ENCODE assay signal across 27 cellular contexts in genomic region chr6:152236370-152237097, GRCh38.
"Had no signal": no experiment of that assay in that cellular context is flagged by ENCODE, and none has a peak within 500 bp of the region (broad histone marks: within the 10 kb centered on the region; RNA-seq: fewer than 3 reads in every experiment).

No MANE protein-coding gene starts in this region.

- H3K4me1 ChIP-seq: Peyer's patch had no signal

- ATAC-seq: activated CD8-positive, alpha-beta memory T cell treated with anti-CD3 and anti-CD28 coated beads, Interleukin-2, amount 10 ng/mL, durations not matched to agents 7 days and 5 days; SK-N-SH treated with all-trans-retinoic acid at 6 μM for 48 hours had no signal

- FAIRE-seq: TTC549 had no signal

- H3K27me3 Mint-ChIP-seq: activated B cell treated with CpG ODN at 0.5 μM for 24 hours; activated CD4-positive, alpha-beta T cell treated with anti-CD3 and anti-CD28 coated beads, Interleukin-2, amount 10 ng/mL, durations not matched to agents 24 days and 14 days; activated CD8-positive, alpha-beta memory T cell treated with anti-CD3 and anti-CD28 coated beads, Interleukin-2, amount 10 ng/mL, durations not matched to agents 7 days and 5 days; activated naive CD8-positive, alpha-beta T cell treated with anti-CD3 and anti-CD28 coated beads for 36 hours; activated T-cell treated with anti-CD3 and anti-CD28 coated beads, Interleukin-2, amount 50 U/mL, for 24 hours had no signal

- H3K4me3 Mint-ChIP-seq: activated B cell treated with CpG ODN at 0.5 μM for 24 hours; activated CD4-positive, alpha-beta T cell treated with anti-CD3 and anti-CD28 coated beads, Interleukin-2, amount 10 ng/mL, durations not matched to agents 24 days and 14 days; activated CD8-positive, alpha-beta memory T cell treated with anti-CD3 and anti-CD28 coated beads, Interleukin-2, amount 10 ng/mL, durations not matched to agents 7 days and 5 days; activated naive CD8-positive, alpha-beta T cell treated with anti-CD3 and anti-CD28 coated beads for 36 hours; activated T-cell treated with anti-CD3 and anti-CD28 coated beads, Interleukin-2, amount 50 U/mL, for 24 hours; activated T-helper 1 cell treated with anti-CD3 and anti-CD28 coated beads, Interleukin-12 subunit alpha, Interleukin-12 subunit beta, Interleukin-2, Interleukin-4 antibody, amounts not matched to agents 30 ng/mL and 10 ng/mL and 1 ng/mL, durations not matched to agents 14 hours and 24 hours and 36 hours had no signal

- H3K27ac ChIP-seq: adrenal gland, Peyer's patch, RWPE1, SJSA1 had no signal

- H3K4me1 Mint-ChIP-seq: activated B cell treated with CpG ODN at 0.5 μM for 24 hours had no signal

- H3K4me3 ChIP-seq: adrenal gland, Peyer's patch, SJSA1 had no signal

- DNase-seq: activated B cell treated with CpG ODN at 0.5 μM for 24 hours; activated CD4-positive, alpha-beta T cell treated with anti-CD3 and anti-CD28 coated beads for 1 hour; activated CD4-positive, alpha-beta T cell treated with anti-CD3 and anti-CD28 coated beads, Interleukin-2, amount 10 ng/mL, durations not matched to agents 24 days and 14 days; activated CD4-positive, alpha-beta T cell treated with anti-CD3 and anti-CD28 coated beads, Interleukin-2, amount 50 U/mL, for 48 hours; activated CD8-positive, alpha-beta memory T cell treated with anti-CD3 and anti-CD28 coated beads, Interleukin-2, amount 10 ng/mL, durations not matched to agents 7 days and 5 days; activated effector memory CD4-positive, alpha-beta T cell treated with Interleukin-2 at 50 U/mL for 16 hours; activated naive CD4-positive, alpha-beta T cell; activated naive CD8-positive, alpha-beta T cell treated with anti-CD3 and anti-CD28 coated beads for 36 hours; activated T-cell treated with anti-CD3 and anti-CD28 coated beads, Interleukin-2, amount 50 U/mL, for 24 hours; adrenal gland; caudate nucleus; KG1; NCI-H1048; NCI-H146; NCI-H187 treated with DMSO at 0.1 percent for 48 hours; NCI-H2081 treated with DMSO at 0.1 percent for 48 hours; NCI-H446; NCI-H524; Peyer's patch; Right ventricle myocardium superior; T-helper 2 cell; T1000 had no signal

- H3K9me3 Mint-ChIP-seq: activated B cell treated with CpG ODN at 0.5 μM for 24 hours; activated CD4-positive, alpha-beta T cell treated with anti-CD3 and anti-CD28 coated beads, Interleukin-2, amount 10 ng/mL, durations not matched to agents 24 days and 14 days; activated naive CD8-positive, alpha-beta T cell treated with anti-CD3 and anti-CD28 coated beads for 36 hours; activated T-cell treated with anti-CD3 and anti-CD28 coated beads, Interleukin-2, amount 50 U/mL, for 24 hours; activated T-helper 1 cell treated with anti-CD3 and anti-CD28 coated beads, Interleukin-12 subunit alpha, Interleukin-12 subunit beta, Interleukin-2, Interleukin-4 antibody, amounts not matched to agents 30 ng/mL and 10 ng/mL and 1 ng/mL, durations not matched to agents 14 hours and 24 hours and 36 hours had no signal

- H3K27ac Mint-ChIP-seq: activated B cell treated with CpG ODN at 0.5 μM for 24 hours; activated CD4-positive, alpha-beta T cell treated with anti-CD3 and anti-CD28 coated beads, Interleukin-2, amount 10 ng/mL, durations not matched to agents 24 days and 14 days; activated CD8-positive, alpha-beta memory T cell treated with anti-CD3 and anti-CD28 coated beads, Interleukin-2, amount 10 ng/mL, durations not matched to agents 7 days and 5 days; activated naive CD8-positive, alpha-beta T cell treated with anti-CD3 and anti-CD28 coated beads for 36 hours; activated T-cell treated with anti-CD3 and anti-CD28 coated beads, Interleukin-2, amount 50 U/mL, for 24 hours; activated T-helper 1 cell treated with anti-CD3 and anti-CD28 coated beads, Interleukin-12 subunit alpha, Interleukin-12 subunit beta, Interleukin-2, Interleukin-4 antibody, amounts not matched to agents 30 ng/mL and 10 ng/mL and 1 ng/mL, durations not matched to agents 14 hours and 24 hours and 36 hours had no signal

- H3K27me3 ChIP-seq: adrenal gland, Peyer's patch, SJSA1 had no signal

- H3K9me3 ChIP-seq: adrenal gland, Peyer's patch, SJSA1 had no signal
